ENCODE assay signal across 1 cellular context in the genomic region with DNA sequence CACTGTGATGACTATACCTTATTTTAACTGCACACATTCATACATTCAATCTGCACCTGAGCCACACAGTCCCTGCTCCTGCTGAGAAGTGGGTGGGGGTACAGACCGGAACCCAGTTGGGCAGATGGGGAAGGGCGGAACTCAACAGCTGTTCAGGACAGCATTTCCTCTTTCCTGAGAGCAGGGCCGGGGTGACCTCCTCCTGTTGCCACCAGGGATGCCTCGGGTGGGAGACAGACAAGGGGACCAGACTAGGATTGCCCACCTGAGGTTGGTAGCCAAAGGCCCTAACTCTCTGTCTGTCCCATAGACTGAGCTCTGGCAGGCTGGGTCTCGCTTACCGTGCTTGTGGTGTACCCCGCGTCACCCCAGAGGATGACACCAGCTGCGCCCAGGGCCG.
TF ChIP-seq lines count a peak whose summit lies in the region.

No MANE protein-coding gene starts in this region.

TF ChIP-seq in HCT116, 20 proteins besides CTCF, POLR2A, EP300 and RAD21 (continued from another document):
- TF ChIP-seq ZBTB33 (IDR thresholded peaks at IDR 0.05; ENCODE audit: extremely low read depth, insufficient replicate concordance, low read length) (no peak), ZNF274 (IDR thresholded peaks at IDR 0.05; ENCODE audit: low read depth, low read length) (no peak)
